Comparison of ENCODE assay signal across 1 cellular context in the genomic region with DNA sequence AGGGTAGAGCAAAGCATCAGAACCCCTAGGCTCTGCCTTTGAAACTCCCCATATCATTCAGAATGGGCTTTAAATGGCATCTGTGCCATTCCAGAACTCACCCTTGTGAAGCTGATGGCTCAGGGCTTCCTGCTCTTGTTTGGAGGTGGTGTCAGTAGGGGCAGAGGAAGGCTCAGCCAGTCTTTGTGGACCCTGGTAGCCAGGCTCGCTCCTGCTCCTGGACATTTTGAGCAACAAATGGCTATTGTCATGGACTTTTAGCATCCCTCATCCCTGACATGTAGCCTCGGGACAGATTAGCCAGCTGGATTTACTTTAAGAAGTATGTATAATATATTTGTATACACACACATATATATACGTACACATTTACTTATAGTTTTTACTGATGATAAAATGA.
TF ChIP-seq lines count a peak whose summit lies in the region.

No MANE protein-coding gene starts in this region.

TF ChIP-seq in GM23338, 12 proteins besides CTCF, POLR2A, EP300 and RAD21 (continued from another document):
- TF ChIP-seq, protein P1, sequence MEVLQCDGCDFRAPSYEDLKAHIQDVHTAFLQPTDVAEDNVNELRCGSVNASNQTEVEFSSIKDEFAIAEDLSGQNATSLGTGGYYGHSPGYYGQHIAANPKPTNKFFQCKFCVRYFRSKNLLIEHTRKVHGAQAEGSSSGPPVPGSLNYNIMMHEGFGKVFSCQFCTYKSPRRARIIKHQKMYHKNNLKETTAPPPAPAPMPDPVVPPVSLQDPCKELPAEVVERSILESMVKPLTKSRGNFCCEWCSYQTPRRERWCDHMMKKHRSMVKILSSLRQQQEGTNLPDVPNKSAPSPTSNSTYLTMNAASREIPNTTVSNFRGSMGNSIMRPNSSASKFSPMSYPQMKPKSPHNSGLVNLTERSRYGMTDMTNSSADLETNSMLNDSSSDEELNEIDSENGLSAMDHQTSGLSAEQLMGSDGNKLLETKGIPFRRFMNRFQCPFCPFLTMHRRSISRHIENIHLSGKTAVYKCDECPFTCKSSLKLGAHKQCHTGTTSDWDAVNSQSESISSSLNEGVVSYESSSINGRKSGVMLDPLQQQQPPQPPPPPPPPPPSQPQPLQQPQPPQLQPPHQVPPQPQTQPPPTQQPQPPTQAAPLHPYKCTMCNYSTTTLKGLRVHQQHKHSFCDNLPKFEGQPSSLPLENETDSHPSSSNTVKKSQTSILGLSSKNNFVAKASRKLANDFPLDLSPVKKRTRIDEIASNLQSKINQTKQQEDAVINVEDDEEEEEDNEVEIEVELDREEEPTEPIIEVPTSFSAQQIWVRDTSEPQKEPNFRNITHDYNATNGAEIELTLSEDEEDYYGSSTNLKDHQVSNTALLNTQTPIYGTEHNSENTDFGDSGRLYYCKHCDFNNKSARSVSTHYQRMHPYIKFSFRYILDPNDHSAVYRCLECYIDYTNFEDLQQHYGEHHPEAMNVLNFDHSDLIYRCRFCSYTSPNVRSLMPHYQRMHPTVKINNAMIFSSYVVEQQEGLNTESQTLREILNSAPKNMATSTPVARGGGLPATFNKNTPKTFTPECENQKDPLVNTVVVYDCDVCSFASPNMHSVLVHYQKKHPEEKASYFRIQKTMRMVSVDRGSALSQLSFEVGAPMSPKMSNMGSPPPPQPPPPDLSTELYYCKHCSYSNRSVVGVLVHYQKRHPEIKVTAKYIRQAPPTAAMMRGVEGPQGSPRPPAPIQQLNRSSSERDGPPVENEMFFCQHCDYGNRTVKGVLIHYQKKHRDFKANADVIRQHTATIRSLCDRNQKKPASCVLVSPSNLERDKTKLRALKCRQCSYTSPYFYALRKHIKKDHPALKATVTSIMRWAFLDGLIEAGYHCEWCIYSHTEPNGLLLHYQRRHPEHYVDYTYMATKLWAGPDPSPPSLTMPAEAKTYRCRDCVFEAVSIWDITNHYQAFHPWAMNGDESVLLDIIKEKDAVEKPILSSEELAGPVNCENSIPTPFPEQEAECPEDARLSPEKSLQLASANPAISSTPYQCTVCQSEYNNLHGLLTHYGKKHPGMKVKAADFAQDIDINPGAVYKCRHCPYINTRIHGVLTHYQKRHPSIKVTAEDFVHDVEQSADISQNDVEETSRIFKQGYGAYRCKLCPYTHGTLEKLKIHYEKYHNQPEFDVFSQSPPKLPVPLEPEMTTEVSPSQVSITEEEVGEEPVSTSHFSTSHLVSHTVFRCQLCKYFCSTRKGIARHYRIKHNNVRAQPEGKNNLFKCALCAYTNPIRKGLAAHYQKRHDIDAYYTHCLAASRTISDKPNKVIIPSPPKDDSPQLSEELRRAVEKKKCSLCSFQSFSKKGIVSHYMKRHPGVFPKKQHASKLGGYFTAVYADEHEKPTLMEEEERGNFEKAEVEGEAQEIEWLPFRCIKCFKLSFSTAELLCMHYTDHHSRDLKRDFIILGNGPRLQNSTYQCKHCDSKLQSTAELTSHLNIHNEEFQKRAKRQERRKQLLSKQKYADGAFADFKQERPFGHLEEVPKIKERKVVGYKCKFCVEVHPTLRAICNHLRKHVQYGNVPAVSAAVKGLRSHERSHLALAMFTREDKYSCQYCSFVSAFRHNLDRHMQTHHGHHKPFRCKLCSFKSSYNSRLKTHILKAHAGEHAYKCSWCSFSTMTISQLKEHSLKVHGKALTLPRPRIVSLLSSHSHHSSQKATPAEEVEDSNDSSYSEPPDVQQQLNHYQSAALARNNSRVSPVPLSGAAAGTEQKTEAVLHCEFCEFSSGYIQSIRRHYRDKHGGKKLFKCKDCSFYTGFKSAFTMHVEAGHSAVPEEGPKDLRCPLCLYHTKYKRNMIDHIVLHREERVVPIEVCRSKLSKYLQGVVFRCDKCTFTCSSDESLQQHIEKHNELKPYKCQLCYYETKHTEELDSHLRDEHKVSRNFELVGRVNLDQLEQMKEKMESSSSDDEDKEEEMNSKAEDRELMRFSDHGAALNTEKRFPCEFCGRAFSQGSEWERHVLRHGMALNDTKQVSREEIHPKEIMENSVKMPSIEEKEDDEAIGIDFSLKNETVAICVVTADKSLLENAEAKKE (CRISPR knock-in tag; IDR thresholded peaks at IDR 0.05) = no peak
- TF ChIP-seq ZNF331 (CRISPR knock-in tag; IDR thresholded peaks at IDR 0.05; ENCODE audit: low read depth) (no peak), POLR2AphosphoS5 (IDR thresholded peaks at IDR 0.05; ENCODE audit: low read depth) (no peak)
- TF ChIP-seq, protein P2, sequence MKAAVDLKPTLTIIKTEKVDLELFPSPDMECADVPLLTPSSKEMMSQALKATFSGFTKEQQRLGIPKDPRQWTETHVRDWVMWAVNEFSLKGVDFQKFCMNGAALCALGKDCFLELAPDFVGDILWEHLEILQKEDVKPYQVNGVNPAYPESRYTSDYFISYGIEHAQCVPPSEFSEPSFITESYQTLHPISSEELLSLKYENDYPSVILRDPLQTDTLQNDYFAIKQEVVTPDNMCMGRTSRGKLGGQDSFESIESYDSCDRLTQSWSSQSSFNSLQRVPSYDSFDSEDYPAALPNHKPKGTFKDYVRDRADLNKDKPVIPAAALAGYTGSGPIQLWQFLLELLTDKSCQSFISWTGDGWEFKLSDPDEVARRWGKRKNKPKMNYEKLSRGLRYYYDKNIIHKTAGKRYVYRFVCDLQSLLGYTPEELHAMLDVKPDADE (IDR thresholded peaks at IDR 0.05) = no peak
